15 cellular contexts compared by ENCODE assay signal in genomic region chr12:32367381-32367780, GRCh38.
"Had no signal": no experiment of that assay in that cellular context is flagged by ENCODE, and none has a peak within 500 bp of the region (broad histone marks: within the 10 kb centered on the region; RNA-seq: fewer than 3 reads in every experiment).

No MANE protein-coding gene starts in this region.

- H3K27me3 Mint-ChIP-seq: activated naive CD4-positive, alpha-beta T cell treated with anti-CD3 and anti-CD28 coated beads, Interleukin-2, amount 10 ng/mL, durations not matched to agents 7 days and 5 days; central memory CD8-positive, alpha-beta T cell; T-helper 17 cell had no signal

- H3K4me3 ChIP-seq: esophagus muscularis mucosa, spleen, suprapubic skin, upper lobe of right lung had no signal

- ATAC-seq: SK-N-SH treated with all-trans-retinoic acid at 6 μM for 48 hours, T-helper 17 cell, upper lobe of right lung had no signal

- H3K4me1 Mint-ChIP-seq: activated naive CD4-positive, alpha-beta T cell treated with anti-CD3 and anti-CD28 coated beads, Interleukin-2, amount 10 ng/mL, durations not matched to agents 7 days and 5 days; central memory CD8-positive, alpha-beta T cell; T-helper 17 cell had no signal

- H3K4me1 ChIP-seq: esophagus muscularis mucosa, spleen, suprapubic skin, upper lobe of right lung had no signal

- H3K27ac ChIP-seq: esophagus muscularis mucosa, neutrophil, spleen, suprapubic skin, upper lobe of right lung had no signal

- H3K36me3 ChIP-seq: esophagus muscularis mucosa, neutrophil, suprapubic skin, upper lobe of right lung had no signal

- H3K27me3 ChIP-seq: esophagus muscularis mucosa, neutrophil, spleen, suprapubic skin, upper lobe of right lung had no signal

- H3K9me3 Mint-ChIP-seq: activated naive CD4-positive, alpha-beta T cell treated with anti-CD3 and anti-CD28 coated beads, Interleukin-2, amount 10 ng/mL, durations not matched to agents 7 days and 5 days; activated T-helper 2 cell treated with anti-CD3 and anti-CD28 coated beads, Interferon-gamma antibody, Interleukin-2, Interleukin-4, amounts not matched to agents 10 μg/mL and 5 μg/mL and 100 μg/mL, durations not matched to agents 14 hours and 24 hours and 36 hours; central memory CD8-positive, alpha-beta T cell had no signal

- H3K36me3 Mint-ChIP-seq: activated naive CD4-positive, alpha-beta T cell treated with anti-CD3 and anti-CD28 coated beads, Interleukin-2, amount 10 ng/mL, durations not matched to agents 7 days and 5 days had no signal

- DNase-seq: activated CD4-positive, alpha-beta T cell treated with anti-CD3 and anti-CD28 coated beads, Interleukin-2, amount 50 U/mL, for 1 hour; activated naive CD4-positive, alpha-beta T cell treated with anti-CD3 and anti-CD28 coated beads, Interleukin-2, amount 10 ng/mL, durations not matched to agents 7 days and 5 days; islet precursor cell; posterior cingulate gyrus; spleen; stimulated activated CD4-positive, alpha-beta T cell treated with anti-CD3 and anti-CD28 coated beads, Interleukin-1b, Interleukin-23, amount 100 ng/mL, for 48 hours; stimulated activated naive CD4-positive, alpha-beta T cell; T-helper 17 cell; upper lobe of right lung had no signal

- H3K27ac Mint-ChIP-seq: activated naive CD4-positive, alpha-beta T cell treated with anti-CD3 and anti-CD28 coated beads, Interleukin-2, amount 10 ng/mL, durations not matched to agents 7 days and 5 days; activated T-helper 2 cell treated with anti-CD3 and anti-CD28 coated beads, Interferon-gamma antibody, Interleukin-2, Interleukin-4, amounts not matched to agents 10 μg/mL and 5 μg/mL and 100 μg/mL, durations not matched to agents 14 hours and 24 hours and 36 hours; T-helper 17 cell had no signal

- H3K4me3 Mint-ChIP-seq: activated naive CD4-positive, alpha-beta T cell treated with anti-CD3 and anti-CD28 coated beads, Interleukin-2, amount 10 ng/mL, durations not matched to agents 7 days and 5 days; central memory CD8-positive, alpha-beta T cell; T-helper 17 cell had no signal

- H3K9me3 ChIP-seq: esophagus muscularis mucosa, neutrophil, spleen, suprapubic skin, upper lobe of right lung had no signal
